In the genomic region with DNA sequence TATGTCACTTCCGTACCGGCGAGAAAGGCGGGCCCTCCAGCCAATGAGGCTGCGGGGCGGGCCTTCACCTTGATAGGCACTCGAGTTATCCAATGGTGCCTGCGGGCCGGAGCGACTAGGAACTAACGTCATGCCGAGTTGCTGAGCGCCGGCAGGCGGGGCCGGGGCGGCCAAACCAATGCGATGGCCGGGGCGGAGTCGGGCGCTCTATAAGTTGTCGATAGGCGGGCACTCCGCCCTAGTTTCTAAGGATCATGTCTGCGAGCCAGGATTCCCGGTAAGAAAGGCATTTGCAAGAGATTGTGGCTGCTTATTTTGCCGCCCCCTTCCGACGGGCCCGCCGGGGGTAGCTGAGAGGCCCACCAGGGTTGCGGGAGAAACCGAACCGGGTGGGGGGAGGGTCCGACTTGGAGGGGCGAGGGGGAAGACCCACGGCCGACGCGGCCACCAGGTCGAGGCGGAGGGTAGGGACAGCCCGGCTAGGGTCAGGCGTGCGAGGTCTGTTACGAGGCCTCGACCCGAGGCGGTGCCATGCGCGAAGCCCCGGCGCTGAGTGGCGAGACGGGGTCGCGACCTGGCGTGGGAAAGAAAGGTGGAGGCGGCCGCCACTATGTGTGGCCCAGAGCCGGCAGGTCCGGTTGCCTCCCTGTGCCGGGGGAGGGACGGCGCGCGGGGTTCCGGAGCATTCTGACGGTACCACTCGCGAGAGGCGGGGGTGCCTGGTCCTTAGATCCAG, we compare ENCODE assay signal across 8 cellular contexts. TPM values are rescaled to one million over a fixed set of nuclear protein-coding genes. Genes with fewer than 3 reads are reported as not detected.
A peak's percentile ranks its signal among the peaks of the same experiment; 100 is the strongest.
DNase-seq lines count a peak whose midpoint lies in the region; ATAC-seq and TF ChIP-seq lines count a peak whose summit lies in the region.

No MANE protein-coding gene starts in this region.

- peaks cover 27 to 30% of the 10 kb centered on the region in 2 donors for H3K4me1 ChIP-seq in mucosa of rectum (ENCODE audit: control insufficient read depth in 2 of 2, insufficient read depth in 2 of 2, low read length in 2 of 2)

- peak; percentile 86 for ATAC-seq in GM21515 (IDR thresholded peaks at IDR 0.05; ENCODE audit: unreplicated experiment)

- peaks cover 96% of the 10 kb centered on the region for H3K36me3 Mint-ChIP-seq in activated T-cell treated with anti-CD3 and anti-CD28 coated beads, Interleukin-2, amount 50 U/mL, for 24 hours (ENCODE audit: low read depth)

- no peak for TF ChIP-seq CTCF in epithelial cell of proximal tubule (conservative IDR thresholded peaks at IDR 0.05; ENCODE audit: low read depth, low read length)

- H3K27ac ChIP-seq in mucosa of rectum (ENCODE audit: low read depth in 2 of 2, low read length in 2 of 2): peak overlapping the region; percentile 97 to 99

- H3K9ac ChIP-seq in mucosa of rectum (ENCODE audit: low read depth in 1 of 2, low read length in 2 of 2): peak overlapping the region; percentile 95 to 98

- no peaks in the 10 kb centered on the region for H3K27me3 ChIP-seq in mucosa of rectum (ENCODE audit: control insufficient read depth in 2 of 2, insufficient read depth in 2 of 2, low read length in 2 of 2)

- peak overlapping the region; percentile 90 for H3K4me3 Mint-ChIP-seq in activated T-cell treated with anti-CD3 and anti-CD28 coated beads, Interleukin-2, amount 50 U/mL, for 24 hours

- peaks cover 57% of the 10 kb centered on the region in 2 donors for H3K36me3 ChIP-seq in mucosa of rectum (ENCODE audit: control insufficient read depth in 2 of 2, insufficient read depth in 2 of 2, low read length in 2 of 2)

- H3K27ac Mint-ChIP-seq in activated T-cell treated with anti-CD3 and anti-CD28 coated beads, Interleukin-2, amount 50 U/mL, for 24 hours: peak overlapping the region; percentile 100

- TF ChIP-seq RAD21 in Ishikawa (IDR thresholded peaks at IDR 0.05; ENCODE audit: low read depth): no peak

- H3K4me1 Mint-ChIP-seq in activated T-cell treated with anti-CD3 and anti-CD28 coated beads, Interleukin-2, amount 50 U/mL, for 24 hours (ENCODE audit: low read depth): peaks cover 61% of the 10 kb centered on the region

- H3K4me3 ChIP-seq in epithelial cell of proximal tubule (ENCODE audit: low read depth, low read length) (peak overlapping the region; percentile 85), mucosa of rectum (ENCODE audit: low read length in 2 of 2) (peak overlapping the region; percentile 83 to 86)

- DNase-seq in COLO829 (ENCODE audit: low spot score) (peak; percentile 98), epithelial cell of proximal tubule (ENCODE audit: low read depth) (peak; percentile 75)
- DNase-seq in activated T-cell treated with anti-CD3 and anti-CD28 coated beads, Interleukin-2, amount 50 U/mL, for 24 hours: peak; percentile 100
- peak; percentile 98 for DNase-seq in stimulated activated CD8-positive, alpha-beta memory T cell treated with anti-CD3 and anti-CD28 coated beads, Interleukin-7, amount 100 ng/mL, for 24 hours (ENCODE audit: low read depth)

- TF ChIP-seq EP300 in Ishikawa (IDR thresholded peaks at IDR 0.05; ENCODE audit: borderline replicate concordance): 0 out of 2 replicates have a peak, but pooled peaks have one; percentile 8

- no peaks in the 10 kb centered on the region for H3K9me3 Mint-ChIP-seq in activated T-cell treated with anti-CD3 and anti-CD28 coated beads, Interleukin-2, amount 50 U/mL, for 24 hours

- H3K9me3 ChIP-seq in mucosa of rectum (ENCODE audit: control insufficient read depth in 2 of 2, low read length in 2 of 2): no peaks in the 10 kb centered on the region

- no peaks in the 10 kb centered on the region for H3K27me3 Mint-ChIP-seq in activated T-cell treated with anti-CD3 and anti-CD28 coated beads, Interleukin-2, amount 50 U/mL, for 24 hours

TF ChIP-seq in Ishikawa, 13 proteins besides CTCF, POLR2A, EP300 and RAD21 (continues in another document):
- no peak for TF ChIP-seq CEBPB (IDR thresholded peaks at IDR 0.05)
- peak; percentile 3; the same call in 1 of the 2 replicates for TF ChIP-seq NFIC (IDR thresholded peaks at IDR 0.05)
- TF ChIP-seq, protein P1, sequence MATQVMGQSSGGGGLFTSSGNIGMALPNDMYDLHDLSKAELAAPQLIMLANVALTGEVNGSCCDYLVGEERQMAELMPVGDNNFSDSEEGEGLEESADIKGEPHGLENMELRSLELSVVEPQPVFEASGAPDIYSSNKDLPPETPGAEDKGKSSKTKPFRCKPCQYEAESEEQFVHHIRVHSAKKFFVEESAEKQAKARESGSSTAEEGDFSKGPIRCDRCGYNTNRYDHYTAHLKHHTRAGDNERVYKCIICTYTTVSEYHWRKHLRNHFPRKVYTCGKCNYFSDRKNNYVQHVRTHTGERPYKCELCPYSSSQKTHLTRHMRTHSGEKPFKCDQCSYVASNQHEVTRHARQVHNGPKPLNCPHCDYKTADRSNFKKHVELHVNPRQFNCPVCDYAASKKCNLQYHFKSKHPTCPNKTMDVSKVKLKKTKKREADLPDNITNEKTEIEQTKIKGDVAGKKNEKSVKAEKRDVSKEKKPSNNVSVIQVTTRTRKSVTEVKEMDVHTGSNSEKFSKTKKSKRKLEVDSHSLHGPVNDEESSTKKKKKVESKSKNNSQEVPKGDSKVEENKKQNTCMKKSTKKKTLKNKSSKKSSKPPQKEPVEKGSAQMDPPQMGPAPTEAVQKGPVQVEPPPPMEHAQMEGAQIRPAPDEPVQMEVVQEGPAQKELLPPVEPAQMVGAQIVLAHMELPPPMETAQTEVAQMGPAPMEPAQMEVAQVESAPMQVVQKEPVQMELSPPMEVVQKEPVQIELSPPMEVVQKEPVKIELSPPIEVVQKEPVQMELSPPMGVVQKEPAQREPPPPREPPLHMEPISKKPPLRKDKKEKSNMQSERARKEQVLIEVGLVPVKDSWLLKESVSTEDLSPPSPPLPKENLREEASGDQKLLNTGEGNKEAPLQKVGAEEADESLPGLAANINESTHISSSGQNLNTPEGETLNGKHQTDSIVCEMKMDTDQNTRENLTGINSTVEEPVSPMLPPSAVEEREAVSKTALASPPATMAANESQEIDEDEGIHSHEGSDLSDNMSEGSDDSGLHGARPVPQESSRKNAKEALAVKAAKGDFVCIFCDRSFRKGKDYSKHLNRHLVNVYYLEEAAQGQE (IDR thresholded peaks at IDR 0.05; ENCODE audit: low read depth): no peak
- no peak for TF ChIP-seq ZBTB7A (IDR thresholded peaks at IDR 0.05; ENCODE audit: low read depth)
- TF ChIP-seq TEAD4 (IDR thresholded peaks at IDR 0.05): 0 out of 2 replicates have a peak, but pooled peaks have one; percentile 3
- TF ChIP-seq EGR1 (IDR thresholded peaks at IDR 0.05): no peak; the same call in 1 of the 2 replicates
- peak; percentile 57; the same call in 1 of the 2 replicates for TF ChIP-seq TCF12 (IDR thresholded peaks at IDR 0.05; ENCODE audit: low read depth)
- TF ChIP-seq, protein P2, sequence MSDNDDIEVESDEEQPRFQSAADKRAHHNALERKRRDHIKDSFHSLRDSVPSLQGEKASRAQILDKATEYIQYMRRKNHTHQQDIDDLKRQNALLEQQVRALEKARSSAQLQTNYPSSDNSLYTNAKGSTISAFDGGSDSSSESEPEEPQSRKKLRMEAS (IDR thresholded peaks at IDR 0.05): no peak

TF ChIP-seq in PFSK-1, 5 proteins besides CTCF, POLR2A, EP300 and RAD21:
- TF ChIP-seq, protein P1 (IDR thresholded peaks at IDR 0.05; ENCODE audit: insufficient read depth in 1 of 2, low read depth in 2 of 2, low read length in 2 of 2): peak in 1 of 2 experiments; percentile 58; a peak in 2 of 4 replicates
- TF ChIP-seq TAF1 (IDR thresholded peaks at IDR 0.05; ENCODE audit: borderline replicate concordance, insufficient read depth, low read length) (peak; percentile 93), FOXP2 (optimal IDR thresholded peaks at IDR 0.05; ENCODE audit: borderline replicate concordance, extremely low read depth, extremely low read length, insufficient read depth) (no peak), POLR2AphosphoS5 (IDR thresholded peaks at IDR 0.05; ENCODE audit: low read depth, low read length) (peak; percentile 99), SIN3A (IDR thresholded peaks at IDR 0.05; ENCODE audit: borderline replicate concordance, insufficient read depth, low read length) (peak; percentile 91)

RNA-seq across cellular contexts. Expression of a gene that starts 6.7 kb away (rescaled TPM):
- 56.0 TPM for polyA plus RNA-seq in PFSK-1 (2012; ENCODE audit: insufficient read length, low read depth)
- 10.7 and 16.7 TPM in 2 replicates for total RNA-seq in epithelial cell of proximal tubule

RNA-seq across cellular contexts. Expression of a gene that starts 10.9 kb away (rescaled TPM):
- 111 TPM for polyA plus RNA-seq in PFSK-1 (2012; ENCODE audit: insufficient read length, low read depth)
- total RNA-seq in epithelial cell of proximal tubule: 236 and 272 TPM in 2 replicates

RNA-seq across cellular contexts. Expression of a gene that starts 11.0 kb away (rescaled TPM):
- polyA plus RNA-seq in PFSK-1 (2012; ENCODE audit: insufficient read length, low read depth): 102 TPM
- total RNA-seq in epithelial cell of proximal tubule: 62.9 and 113 TPM in 2 replicates

RNA-seq across cellular contexts. Expression of a gene that starts 14.2 kb away (rescaled TPM):
- polyA plus RNA-seq in PFSK-1 (2012; ENCODE audit: insufficient read length, low read depth): 2.3 TPM
- total RNA-seq in epithelial cell of proximal tubule: 5.2 and 6.4 TPM in 2 replicates

RNA-seq across cellular contexts. Expression of a gene that starts 17.1 kb away (rescaled TPM):
- polyA plus RNA-seq in PFSK-1 (2012; ENCODE audit: insufficient read length, low read depth): 3.0 TPM
- 18.7 and 19.0 TPM in 2 replicates for total RNA-seq in epithelial cell of proximal tubule

Comparison
In these comparisons a context has a peak if more than half of its experiments do, and no peak if none do; other contexts are left out.
1. Peak in every context shown above with its lines: DNase-seq, ATAC-seq, H3K4me3 ChIP-seq and H3K27ac ChIP-seq.